10 cellular contexts compared by ENCODE assay signal in genomic region chr1:244865820-244866219, GRCh38. TPM values are rescaled to one million over a fixed set of nuclear protein-coding genes. Genes with fewer than 3 reads are reported as not detected.
DNase-seq lines count a peak whose midpoint lies in the region; ATAC-seq and TF ChIP-seq lines count a peak whose summit lies in the region.
"Had no signal": no experiment of that assay in that cellular context is flagged by ENCODE, and none has a peak within 500 bp of the region (broad histone marks: within the 10 kb centered on the region; RNA-seq: fewer than 3 reads in every experiment).

No MANE protein-coding gene starts in this region.

- ATAC-seq in effector memory CD8-positive, alpha-beta T cell (replicated peaks), result no peak

- H3K27ac Mint-ChIP-seq in Calu3 (ENCODE audit: unreplicated experiment), result peak overlapping the region; percentile 89
- H3K27ac Mint-ChIP-seq in effector memory CD8-positive, alpha-beta T cell, result peak overlapping the region; percentile 98 to 100

- CTCF ChIA-PET in Calu3 (lab: Charles Lee), result interaction anchor here (1.5 to 2.1 kb wide), 2 partner anchors 11 to 177 kb away, joined by 4 to 9 read pairs; no protein-coding TSS in a partner anchor

- peaks cover 0 to 27% (median 24%) of the 10 kb centered on the region in 4 donors for H3K4me1 ChIP-seq in sigmoid colon

- TF ChIP-seq POLR2A in NB4 (IDR thresholded peaks at IDR 0.05; ENCODE audit: extremely low read depth, insufficient read length) (no peak), sigmoid colon (IDR thresholded peaks at IDR 0.05) (no peak)

- H3K9me3 ChIP-seq in sigmoid colon, result no peaks in the 10 kb centered on the region

- TF ChIP-seq EP300 in sigmoid colon (IDR thresholded peaks at IDR 0.05), result no peak

- H3K27ac ChIP-seq in sigmoid colon, result peak overlapping the region; percentile 99 to 100 (median 100)

- H3K36me3 Mint-ChIP-seq in Calu3 (ENCODE audit: insufficient read depth, unreplicated experiment), result peaks cover 47% of the 10 kb centered on the region
- peaks cover 48% of the 10 kb centered on the region for H3K36me3 Mint-ChIP-seq in effector memory CD8-positive, alpha-beta T cell (ENCODE audit: insufficient read depth)

- H3K4me1 Mint-ChIP-seq in Calu3 (ENCODE audit: low read depth, unreplicated experiment), result peaks cover 17% of the 10 kb centered on the region
- H3K4me1 Mint-ChIP-seq in effector memory CD8-positive, alpha-beta T cell (ENCODE audit: low read depth in 2 of 2), result peaks cover 21 to 24% of the 10 kb centered on the region in 2 donors

- intact Hi-C loops in Calu3 (cut with micrococcal nuclease; ENCODE audit: unreplicated experiment), result loop anchor here (1.0 kb wide), 1 partner anchor 176 kb away; no protein-coding TSS in a partner anchor
- intact Hi-C loops in sigmoid colon (cut with DNase I), result loop anchor here (5.0 to 10.0 kb wide), 4 partner anchors 51 to 289 kb away; partner anchors contain the start of genes DESI2 and KIF26B

- H3K27me3 ChIP-seq in sigmoid colon, result no peaks in the 10 kb centered on the region

- no TSS peak for BruUV-seq in Calu3 (replicated peaks; lab: Mats Ljungman, UMichigan)

- H3K4me3 Mint-ChIP-seq in Calu3 (ENCODE audit: low read depth, unreplicated experiment), result peak overlapping the region; percentile 89
- peak overlapping the region; percentile 90 to 97 for H3K4me3 Mint-ChIP-seq in effector memory CD8-positive, alpha-beta T cell

- DNase-seq in Calu3 (no peak), NB4 (ENCODE audit: low read depth) (no peak), sigmoid colon (no peak), hippocampal formation (lab: John Stamatoyannopoulos, UW) (no peak), GOT3 (lab: John Stamatoyannopoulos, UW) (no peak), midbrain (lab: John Stamatoyannopoulos, UW) (no peak), HuH-7.5 (ENCODE audit: low spot score) (no peak)
- no peak for DNase-seq in effector memory CD8-positive, alpha-beta T cell
- DNase-seq: NCI-H2029 treated with DMSO at 0.1 percent for 48 hours, SW 1271 had no signal

- no peak for TF ChIP-seq CTCF in Calu3 (IDR thresholded peaks at IDR 0.05; ENCODE audit: unreplicated experiment)
- TF ChIP-seq CTCF in NB4 (IDR thresholded peaks at IDR 0.05; ENCODE audit: low read depth, low read length), result no peak
- TF ChIP-seq CTCF in sigmoid colon (IDR thresholded peaks at IDR 0.05), result no peak

- H3K27me3 Mint-ChIP-seq in Calu3 (ENCODE audit: unreplicated experiment), result no peaks in the 10 kb centered on the region
- H3K27me3 Mint-ChIP-seq in effector memory CD8-positive, alpha-beta T cell, result no peaks in the 10 kb centered on the region

- H3K4me3 ChIP-seq in NB4 (ENCODE audit: low read depth, low read length), result peak overlapping the region; percentile 90
- no peak overlapping the region for H3K4me3 ChIP-seq in sigmoid colon

- 69 to 76% methylated on average over 3 of the region's 3 CpGs for WGBS in sigmoid colon, 2 donors

- peaks cover 0 to 3% (median 0%) of the 10 kb centered on the region in 4 donors for H3K36me3 ChIP-seq in sigmoid colon

- H3K9me3 Mint-ChIP-seq in Calu3 (ENCODE audit: low read depth, unreplicated experiment), result no peaks in the 10 kb centered on the region
- no peaks in the 10 kb centered on the region for H3K9me3 Mint-ChIP-seq in effector memory CD8-positive, alpha-beta T cell

RNA-seq across cellular contexts. Expression of gene HNRNPU, which starts 1.5 kb away (rescaled TPM):
- total RNA-seq in Calu3 (2022) (418 and 453 TPM in 2 replicates), sigmoid colon (100 to 1,000 TPM; 264 to 339 (median 282) TPM)
- 100 to 1,000 TPM in 1 of 3 donors, 10 to 100 TPM in 2; 71.0 to 201 (median 82.3) TPM for polyA plus RNA-seq in sigmoid colon

RNA-seq across cellular contexts. Expression of gene COX20, which starts 30.4 kb away (rescaled TPM):
- total RNA-seq in Calu3 (2022), result 22.6 and 32.8 TPM in 2 replicates
- total RNA-seq in sigmoid colon, result 100 to 1,000 TPM in 1 of 4 donors, 10 to 100 TPM in 3; 59.7 to 132 (median 79.9) TPM
- polyA plus RNA-seq in sigmoid colon, result 10 to 100 TPM; 35.2 to 62.4 (median 53.5) TPM
